1 cellular context compared by ENCODE assay signal in genomic region chr17:28959471-28959871, GRCh38.
TF ChIP-seq lines count a peak whose summit lies in the region.

No MANE protein-coding gene starts in this region.

TF ChIP-seq in IMR-90, 13 proteins besides CTCF, POLR2A, EP300 and RAD21:
- TF ChIP-seq CHD1 (IDR thresholded peaks at IDR 0.05; ENCODE audit: low read depth, low read length) (no peak), NFE2L2 (IDR thresholded peaks at IDR 0.05; ENCODE audit: low read depth, low read length) (no peak), MXI1 (IDR thresholded peaks at IDR 0.05; ENCODE audit: borderline replicate concordance, low read depth, low read length) (no peak), CEBPB (IDR thresholded peaks at IDR 0.05; ENCODE audit: low read depth, low read length) (no peak), RFX5 (IDR thresholded peaks at IDR 0.05; ENCODE audit: low read depth, low read length) (no peak), BHLHE40 (IDR thresholded peaks at IDR 0.05; ENCODE audit: low read depth, low read length) (no peak), MAFK (IDR thresholded peaks at IDR 0.05; ENCODE audit: low read depth, low read length) (no peak), USF2 (IDR thresholded peaks at IDR 0.05; ENCODE audit: low read depth, low read length) (no peak), SMC3 (IDR thresholded peaks at IDR 0.05; ENCODE audit: low read depth, low read length) (no peak), ELK1 (IDR thresholded peaks at IDR 0.05; ENCODE audit: borderline replicate concordance, low read depth, low read length) (no peak), FOS (IDR thresholded peaks at IDR 0.05; ENCODE audit: low read depth, low read length) (no peak), MAZ (IDR thresholded peaks at IDR 0.05; ENCODE audit: borderline replicate concordance, low read depth, low read length) (no peak)
